In the genomic region with DNA sequence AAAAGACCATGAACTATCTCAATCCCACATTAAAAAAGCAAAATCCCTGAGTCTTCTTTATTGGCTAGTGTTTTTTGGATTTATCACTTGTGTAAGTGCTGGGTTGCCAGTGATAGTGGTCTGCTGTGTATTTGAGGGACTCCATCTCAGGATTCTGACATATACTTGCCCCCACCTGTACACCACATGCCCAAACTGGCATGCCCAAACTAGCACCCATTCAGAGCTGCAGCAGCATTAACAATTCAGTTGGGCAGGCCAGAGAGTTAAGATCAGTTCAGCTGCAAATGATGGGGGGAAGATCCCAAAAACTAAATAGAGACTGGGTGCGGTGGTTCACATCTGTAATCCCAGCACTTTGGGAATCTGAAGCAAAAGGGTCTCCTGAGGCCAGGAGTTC, we compare ENCODE assay signal across 23 cellular contexts. TPM values are rescaled to one million over a fixed set of nuclear protein-coding genes. Genes with fewer than 3 reads are reported as not detected.
DNase-seq lines count a peak whose midpoint lies in the region; ATAC-seq, FAIRE-seq and TF ChIP-seq lines count a peak whose summit lies in the region.
"Had no signal": no experiment of that assay in that cellular context is flagged by ENCODE, and none has a peak within 500 bp of the region (broad histone marks: within the 10 kb centered on the region; RNA-seq: fewer than 3 reads in every experiment).

No MANE protein-coding gene starts in this region.

- CTCF ChIA-PET in mammary epithelial cell (lab: Charles Lee; ENCODE audit: low non-redundant PET) = no interaction called here

- peak overlapping the region; percentile 77 for H3K27ac Mint-ChIP-seq in dendritic cell treated with granulocyte-macrophage colony-stimulating factor and Interleukin-4, amounts not matched to agents 40 ng/mL and 50 ng/mL, for 4 days
- H3K27ac Mint-ChIP-seq: CD8-positive, alpha-beta T cell; GM23338; HFFc6 had no signal

- no peaks in the 10 kb centered on the region for H3K9me3 ChIP-seq in mammary epithelial cell (replicated peaks; ENCODE audit: insufficient read depth, low read length)
- H3K9me3 ChIP-seq in breast epithelium = no peaks in the 10 kb centered on the region
- no peaks in the 10 kb centered on the region for H3K9me3 ChIP-seq in keratinocyte (ENCODE audit: control insufficient read depth, low read depth, low read length)
- H3K9me3 ChIP-seq in vagina = no peaks in the 10 kb centered on the region
- H3K9me3 ChIP-seq: A549 had no signal

- H3K4me1 ChIP-seq in mammary epithelial cell (ENCODE audit: insufficient read depth, low read length) (peaks cover 3% of the 10 kb centered on the region), breast epithelium (no peaks in the 10 kb centered on the region), keratinocyte (ENCODE audit: control insufficient read depth, extremely low read depth, insufficient read depth, low read length) (peaks cover 16% of the 10 kb centered on the region), vagina (no peaks in the 10 kb centered on the region)
- H3K4me1 ChIP-seq: A549 had no signal

- H3K4me3 ChIP-seq in mammary epithelial cell (replicated peaks in 1 of 3; ENCODE audit: insufficient read depth in 1 of 3, low read depth in 2 of 3, low read length in 3 of 3) (no peak overlapping the region), breast epithelium (no peak overlapping the region), keratinocyte (ENCODE audit: control insufficient read depth in 2 of 3, extremely low read depth in 1 of 3, insufficient read depth in 2 of 3, low read depth in 1 of 3, low read length in 3 of 3) (no peak overlapping the region), vagina (no peak overlapping the region)
- H3K4me3 ChIP-seq: A549, GM12878, GM23338 had no signal

- no TSS peak for BruUV-seq in mammary epithelial cell (replicated peaks; lab: Mats Ljungman, UMichigan)

- H3K79me2 ChIP-seq in mammary epithelial cell (ENCODE audit: insufficient read depth, low read length) (no peaks in the 10 kb centered on the region), keratinocyte (ENCODE audit: control insufficient read depth, insufficient read depth, low read length) (no peaks in the 10 kb centered on the region)

- H3K9me3 Mint-ChIP-seq in dendritic cell treated with granulocyte-macrophage colony-stimulating factor and Interleukin-4, amounts not matched to agents 40 ng/mL and 50 ng/mL, for 4 days = no peaks in the 10 kb centered on the region
- H3K9me3 Mint-ChIP-seq: CD8-positive, alpha-beta T cell; GM23338; HFFc6 had no signal

- no peak for TF ChIP-seq CTCF in mammary epithelial cell (conservative IDR thresholded peaks at IDR 0.05 in 1 of 2, IDR thresholded peaks at IDR 0.05 in 1 of 2; ENCODE audit: extremely low read depth in 1 of 2, insufficient read depth in 1 of 2, low read depth in 1 of 2, low read length in 2 of 2)
- TF ChIP-seq CTCF in breast epithelium (IDR thresholded peaks at IDR 0.05) = no peak
- TF ChIP-seq CTCF in keratinocyte (optimal IDR thresholded peaks at IDR 0.05 in 1 of 3, IDR thresholded peaks at IDR 0.05 in 1 of 3, conservative IDR thresholded peaks at IDR 0.05 in 1 of 3; ENCODE audit: extremely low read depth in 1 of 3, insufficient read depth in 2 of 3, low read length in 3 of 3) = no peak
- no peak for TF ChIP-seq CTCF in vagina (IDR thresholded peaks at IDR 0.05)
- no peak for TF ChIP-seq CTCF in GM13976 (IDR thresholded peaks at IDR 0.05; ENCODE audit: borderline replicate concordance, control extremely low read depth, extremely low read depth, insufficient read depth, missing control alignments)

- intact Hi-C loops in mammary epithelial cell (cut with micrococcal nuclease) (no loop called here), breast epithelium (cut with DNase I; ENCODE audit: low total_unique reads) (no loop called here), vagina (cut with DNase I) (no loop called here)
- intact Hi-C loops in dendritic cell treated with granulocyte-macrophage colony-stimulating factor and Interleukin-4, amounts not matched to agents 40 ng/mL and 50 ng/mL, for 4 days (cut with micrococcal nuclease) = no loop called here

- H2AFZ ChIP-seq in mammary epithelial cell (ENCODE audit: low read depth, low read length) (peak overlapping the region; percentile 42), keratinocyte (ENCODE audit: control insufficient read depth, low read length) (peak overlapping the region; percentile 33)
- H2AFZ ChIP-seq: GM23338 had no signal

- TF ChIP-seq POLR2A in breast epithelium (IDR thresholded peaks at IDR 0.05) (no peak), vagina (IDR thresholded peaks at IDR 0.05) (no peak)

- FAIRE-seq in keratinocyte (lab: Jason Lieb, UNC) = peak; percentile 76
- FAIRE-seq: A549, GM12878 had no signal

- H3K4me2 ChIP-seq in mammary epithelial cell (ENCODE audit: insufficient read depth, low read depth, low read length) (no peak overlapping the region), keratinocyte (ENCODE audit: control insufficient read depth, extremely low read depth, insufficient read depth, low read depth, low read length) (peak overlapping the region; percentile 41)
- H3K4me2 ChIP-seq: A549, GM23338 had no signal

- in situ Hi-C loops in mammary epithelial cell (cut with MboI; ENCODE audit: low sequenced_read_pairs in 2 of 2) = no loop called here
- in situ Hi-C loops in GM13976 (cut with MboI; ENCODE audit: low sequenced_read_pairs, unreplicated experiment) = no loop called here

- H3K4me3 Mint-ChIP-seq in dendritic cell treated with granulocyte-macrophage colony-stimulating factor and Interleukin-4, amounts not matched to agents 40 ng/mL and 50 ng/mL, for 4 days = no peak overlapping the region
- H3K4me3 Mint-ChIP-seq: CD8-positive, alpha-beta T cell; GM23338; HFFc6 had no signal

- no CpG with 5 or more reads among the region's 1 CpG for WGBS in mammary epithelial cell (ENCODE audit: low coverage, missing lambda C conversion rate)

- H3K27me3 Mint-ChIP-seq in dendritic cell treated with granulocyte-macrophage colony-stimulating factor and Interleukin-4, amounts not matched to agents 40 ng/mL and 50 ng/mL, for 4 days = no peaks in the 10 kb centered on the region

- no peaks in the 10 kb centered on the region for H3K9me1 ChIP-seq in keratinocyte (ENCODE audit: control insufficient read depth, extremely low read depth, insufficient read depth, low read length)

- dilution Hi-C loops in mammary epithelial cell (cut with HindIII; ENCODE audit: low sequenced_read_pairs) = no loop called here
- dilution Hi-C loops in keratinocyte (cut with MboI; ENCODE audit: extremely low pct_ligation_motif_present, low sequenced_read_pairs) = no loop called here

- peak; percentile 1 for DNase-seq in mammary epithelial cell
- DNase-seq in breast epithelium (ENCODE audit: low spot score in 2 of 2) = no peak
- DNase-seq in keratinocyte (ENCODE audit: low read depth, low spot score) = no peak
- DNase-seq in occipital lobe (lab: John Stamatoyannopoulos, UW) = no peak
- DNase-seq in vagina (ENCODE audit: extremely low spot score in 2 of 2) = no peak
- DNase-seq in GM13976 (ENCODE audit: low spot score) = no peak
- DNase-seq: AML-193; CD8-positive, alpha-beta T cell; DMS 273 treated with DMSO at 0.1 percent for 48 hours; DMS53; DND-41; EL; H7; HFFc6; IMR-90 had no signal

- H3K36me3 Mint-ChIP-seq in dendritic cell treated with granulocyte-macrophage colony-stimulating factor and Interleukin-4, amounts not matched to agents 40 ng/mL and 50 ng/mL, for 4 days (ENCODE audit: low read depth) = no peaks in the 10 kb centered on the region
- H3K36me3 Mint-ChIP-seq: CD8-positive, alpha-beta T cell had no signal

- no peaks in the 10 kb centered on the region for H3K27me3 ChIP-seq in mammary epithelial cell (ENCODE audit: insufficient read depth, low read length)
- H3K27me3 ChIP-seq in breast epithelium = no peaks in the 10 kb centered on the region
- no peaks in the 10 kb centered on the region for H3K27me3 ChIP-seq in keratinocyte (ENCODE audit: control insufficient read depth, extremely low read depth, insufficient read depth, low read length)
- H3K27me3 ChIP-seq in vagina = no peaks in the 10 kb centered on the region

- ATAC-seq in GM18867 (IDR thresholded peaks at IDR 0.05; ENCODE audit: unreplicated experiment) = no peak
- ATAC-seq: A549; CD8-positive, alpha-beta T cell; GM12878; GM23338; HCT116 had no signal

- H3K36me3 ChIP-seq in mammary epithelial cell (ENCODE audit: insufficient read depth, low read length) (no peaks in the 10 kb centered on the region), breast epithelium (no peaks in the 10 kb centered on the region), keratinocyte (ENCODE audit: control insufficient read depth in 2 of 2, extremely low read depth in 1 of 2, insufficient read depth in 2 of 2, low read length in 2 of 2) (no peaks in the 10 kb centered on the region), vagina (no peaks in the 10 kb centered on the region)

- H3K9ac ChIP-seq in mammary epithelial cell (ENCODE audit: insufficient read depth, low read length) (no peak overlapping the region), keratinocyte (ENCODE audit: control insufficient read depth, extremely low read depth, insufficient read depth, low read length) (no peak overlapping the region)

- H4K20me1 ChIP-seq in mammary epithelial cell (ENCODE audit: insufficient read depth, low read length) (no peaks in the 10 kb centered on the region), keratinocyte (ENCODE audit: control insufficient read depth, extremely low read depth, insufficient read depth, low read length) (no peaks in the 10 kb centered on the region)

- H3K27ac ChIP-seq in mammary epithelial cell (ENCODE audit: insufficient read depth, low read depth, low read length) (no peak overlapping the region), breast epithelium (no peak overlapping the region), keratinocyte (ENCODE audit: control insufficient read depth, insufficient read depth, low read length) (no peak overlapping the region), vagina (no peak overlapping the region)
- H3K27ac ChIP-seq: 22Rv1, A549, HL-60 had no signal

- peaks cover 14% of the 10 kb centered on the region for H3K4me1 Mint-ChIP-seq in dendritic cell treated with granulocyte-macrophage colony-stimulating factor and Interleukin-4, amounts not matched to agents 40 ng/mL and 50 ng/mL, for 4 days (ENCODE audit: low read depth)
- H3K4me1 Mint-ChIP-seq: GM23338 had no signal

RNA-seq across cellular contexts. Expression of a gene that starts 6.3 kb away (rescaled TPM):
- total RNA-seq in mammary epithelial cell (10 to 100 TPM in 1 of 2 donors, 1 to 10 TPM in 1; 7.7 to 18.1 TPM), breast epithelium (1 to 10 TPM; 5.0 to 9.7 (median 6.6) TPM), occipital lobe (19.8 TPM), vagina (7.9 TPM)
- polyA plus RNA-seq in mammary epithelial cell (8.6 TPM), keratinocyte (3.4 to 11.9 TPM (median 9.3 TPM) in 3 replicates)
- polyA minus RNA-seq in mammary epithelial cell (1.3 TPM), keratinocyte (1.4 to 7.1 TPM (median 1.9 TPM) in 3 replicates)
- 8.5 TPM for polyA plus RNA-seq in keratinocyte (2011; ENCODE audit: low read depth)
- polyA plus RNA-seq in keratinocyte (2011; cell fraction: cytosol; rRNA removed) = 4.5 and 8.7 TPM in 2 replicates
- polyA plus RNA-seq in keratinocyte (2011; cell fraction: nucleus; rRNA removed) = 4.5 and 7.1 TPM in 2 replicates
- 5.6 and 13.9 TPM in 2 replicates for polyA plus RNA-seq in keratinocyte (2012; ENCODE audit: low replicate concordance)
- 3.8 TPM for polyA minus RNA-seq in keratinocyte (2011; cell fraction: cytosol; rRNA and poly(A)+ RNA removed)
- polyA minus RNA-seq in keratinocyte (2011; cell fraction: nucleus; rRNA and poly(A)+ RNA removed) = 1.3 and 5.0 TPM in 2 replicates

RNA-seq across cellular contexts. Expression of a gene that starts 23.9 kb away (rescaled TPM):
- total RNA-seq in mammary epithelial cell (100 to 1,000 TPM in 1 of 2 donors, 10 to 100 TPM in 1; 29.8 to 104 TPM), breast epithelium (10 to 100 TPM; 29.2 to 59.7 (median 38.5) TPM), occipital lobe (26.4 TPM), vagina (23.6 TPM)
- polyA plus RNA-seq in mammary epithelial cell (70.6 TPM), keratinocyte (44.4 to 73.8 TPM (median 73.2 TPM) in 3 replicates)
- polyA minus RNA-seq in mammary epithelial cell (92.7 TPM), keratinocyte (30.2 to 55.5 TPM (median 42.5 TPM) in 3 replicates)
- 46.0 TPM for polyA plus RNA-seq in keratinocyte (2011; ENCODE audit: low read depth)
- polyA plus RNA-seq in keratinocyte (2011; cell fraction: cytosol; rRNA removed) = 31.9 and 44.4 TPM in 2 replicates
- polyA plus RNA-seq in keratinocyte (2011; cell fraction: nucleus; rRNA removed) = 42.6 and 42.7 TPM in 2 replicates
- 63.2 and 63.8 TPM in 2 replicates for polyA plus RNA-seq in keratinocyte (2012; ENCODE audit: low replicate concordance)
- polyA minus RNA-seq in keratinocyte (2011; cell fraction: cytosol; rRNA and poly(A)+ RNA removed) = 21.7 TPM
- polyA minus RNA-seq in keratinocyte (2011; cell fraction: nucleus; rRNA and poly(A)+ RNA removed) = 19.1 and 28.9 TPM in 2 replicates
